In the genomic region with DNA sequence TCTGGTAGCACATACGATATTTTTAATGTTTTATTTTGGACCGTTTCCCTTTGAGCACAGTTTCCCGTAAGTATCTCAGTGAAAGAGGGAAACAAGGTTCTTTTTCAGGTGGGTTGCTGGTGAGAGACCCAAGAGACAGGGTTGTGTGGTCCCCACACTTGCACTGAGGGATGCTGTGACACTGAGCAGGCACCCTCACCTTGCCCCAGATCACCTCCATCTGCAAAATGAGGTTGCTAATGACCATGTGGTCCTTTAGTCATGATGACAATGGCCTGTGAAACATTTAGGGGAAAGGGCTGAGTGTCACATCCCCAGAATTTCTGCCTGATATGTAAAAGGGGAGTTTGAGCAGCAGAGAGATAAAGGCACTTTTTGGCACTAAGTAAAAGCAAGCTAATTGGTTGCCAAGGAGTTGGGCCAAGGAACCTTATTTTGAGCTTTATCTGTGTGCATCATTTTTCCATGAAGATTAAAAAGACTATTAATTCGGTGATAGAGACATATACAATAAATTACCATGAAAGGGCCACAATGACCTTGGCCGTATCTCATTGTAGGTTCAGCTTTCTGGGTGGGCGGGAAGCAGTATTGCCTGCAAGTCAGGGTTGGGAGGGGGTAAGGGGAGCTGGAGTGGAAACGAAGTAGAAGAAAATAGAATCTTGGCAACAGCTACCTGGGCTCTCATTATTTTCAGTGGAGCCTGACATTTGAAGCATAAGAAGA, we compare ENCODE assay signal across 12 cellular contexts. TPM values are rescaled to one million over a fixed set of nuclear protein-coding genes. Genes with fewer than 3 reads are reported as not detected.
DNase-seq lines count a peak whose midpoint lies in the region; ATAC-seq and TF ChIP-seq lines count a peak whose summit lies in the region.
"Had no signal": no experiment of that assay in that cellular context is flagged by ENCODE, and none has a peak within 500 bp of the region (broad histone marks: within the 10 kb centered on the region; RNA-seq: fewer than 3 reads in every experiment).

No MANE protein-coding gene starts in this region.

- POLR2A ChIA-PET in WTC11 (lab: Charles Lee), result interaction anchor here (1.6 to 2.1 kb wide), 2 partner anchors 16 to 113 kb away, joined by 6 to 10 read pairs; no protein-coding TSS in a partner anchor

- no peak for TF ChIP-seq POLR2A in esophagus muscularis mucosa (IDR thresholded peaks at IDR 0.05; ENCODE audit: low read depth)

- peak overlapping the region; percentile 66 for H3K27ac Mint-ChIP-seq in activated CD8-positive, alpha-beta memory T cell treated with anti-CD3 and anti-CD28 coated beads, Interleukin-2, amount 10 ng/mL, durations not matched to agents 7 days and 5 days
- H3K27ac Mint-ChIP-seq in WTC11, result peak overlapping the region; percentile 85

- H3K27me3 Mint-ChIP-seq in activated CD8-positive, alpha-beta memory T cell treated with anti-CD3 and anti-CD28 coated beads, Interleukin-2, amount 10 ng/mL, durations not matched to agents 7 days and 5 days, result no peaks in the 10 kb centered on the region
- peaks cover 3% of the 10 kb centered on the region; the same call in 1 of the 2 replicates for H3K27me3 Mint-ChIP-seq in WTC11 (ENCODE audit: low read depth)

- peaks cover 0 to 56% (median 46%) of the 10 kb centered on the region in 4 donors for H3K36me3 ChIP-seq in esophagus muscularis mucosa

- no peaks in the 10 kb centered on the region for H3K9me3 ChIP-seq in esophagus muscularis mucosa
- H3K9me3 ChIP-seq: mucosa of descending colon, spleen had no signal

- peak overlapping the region; percentile 88 for H3K4me3 Mint-ChIP-seq in activated CD8-positive, alpha-beta memory T cell treated with anti-CD3 and anti-CD28 coated beads, Interleukin-2, amount 10 ng/mL, durations not matched to agents 7 days and 5 days
- peak overlapping the region; percentile 42 for H3K4me3 Mint-ChIP-seq in WTC11

- no peak for TF ChIP-seq EP300 in esophagus muscularis mucosa (IDR thresholded peaks at IDR 0.05)

- no peak for DNase-seq in activated CD8-positive, alpha-beta memory T cell treated with anti-CD3 and anti-CD28 coated beads, Interleukin-2, amount 10 ng/mL, durations not matched to agents 7 days and 5 days
- DNase-seq in activated CD8-positive, alpha-beta memory T cell treated with anti-CD3 and anti-CD28 coated beads, Interleukin-2, amount 50 U/mL, for 4 hours, result no peak
- DNase-seq in WTC11 (ENCODE audit: low spot score) (no peak), esophagus muscularis mucosa (ENCODE audit: extremely low spot score) (peak; percentile 57), skeletal muscle cell (ENCODE audit: low read depth) (no peak), HPDE6-E6E7 (ENCODE audit: extremely low spot score) (no peak), dermis blood vessel endothelial cell (no peak), HuH-7.5 (ENCODE audit: low spot score) (no peak)
- DNase-seq: NCI-H1694, T1000 had no signal

- peak overlapping the region; percentile 26 to 98 (median 66) for H3K27ac ChIP-seq in esophagus muscularis mucosa (replicated peaks in 1 of 4)

- peaks cover 90% of the 10 kb centered on the region for H3K36me3 Mint-ChIP-seq in activated CD8-positive, alpha-beta memory T cell treated with anti-CD3 and anti-CD28 coated beads, Interleukin-2, amount 10 ng/mL, durations not matched to agents 7 days and 5 days
- H3K36me3 Mint-ChIP-seq in WTC11, result peaks cover 77% of the 10 kb centered on the region

- peaks cover 64 to 78% (median 77%) of the 10 kb centered on the region in 4 donors for H3K4me1 ChIP-seq in esophagus muscularis mucosa

- no peak for TF ChIP-seq CTCF in WTC11 (IDR thresholded peaks at IDR 0.05)
- no peak for TF ChIP-seq CTCF in esophagus muscularis mucosa (IDR thresholded peaks at IDR 0.05)

- intact Hi-C loops in esophagus muscularis mucosa (cut with DNase I), result loop anchor here (1.0 to 5.0 kb wide), 5 partner anchors 171 to 406 kb away; a partner anchor contains a TSS

- CTCF ChIA-PET in activated CD8-positive, alpha-beta memory T cell treated with anti-CD3 and anti-CD28 coated beads, Interleukin-2, amount 10 ng/mL, durations not matched to agents 7 days and 5 days (lab: Charles Lee), result interaction anchor here (0.9 to 7.2 kb wide), 28 partner anchors 9 to 392 kb away, joined by 3 to 97 read pairs (median 14); no protein-coding TSS in a partner anchor
- CTCF ChIA-PET in WTC11 (lab: Charles Lee), result interaction anchor here (0.9 to 3.1 kb wide), 16 partner anchors 10 to 395 kb away, joined by 4 to 47 read pairs (median 15); no protein-coding TSS in a partner anchor

- peaks cover 0 to 4% (median 0%) of the 10 kb centered on the region in 4 donors for H3K27me3 ChIP-seq in esophagus muscularis mucosa

- H3K4me3 ChIP-seq in esophagus muscularis mucosa (no peak overlapping the region), skeletal muscle cell (ENCODE audit: low read depth, low read length) (peak overlapping the region; percentile 12)
- H3K4me3 ChIP-seq: mucosa of descending colon had no signal

- H3K9me3 Mint-ChIP-seq in activated CD8-positive, alpha-beta memory T cell treated with anti-CD3 and anti-CD28 coated beads, Interleukin-2, amount 10 ng/mL, durations not matched to agents 7 days and 5 days (ENCODE audit: low read depth), result no peaks in the 10 kb centered on the region
- no peaks in the 10 kb centered on the region for H3K9me3 Mint-ChIP-seq in WTC11

- peaks cover 68% of the 10 kb centered on the region for H3K4me1 Mint-ChIP-seq in activated CD8-positive, alpha-beta memory T cell treated with anti-CD3 and anti-CD28 coated beads, Interleukin-2, amount 10 ng/mL, durations not matched to agents 7 days and 5 days
- peaks cover 65% of the 10 kb centered on the region for H3K4me1 Mint-ChIP-seq in WTC11

- WGBS in esophagus muscularis mucosa, result 50% methylated on average over 7 of the region's 7 CpGs

- no peak for ATAC-seq in activated CD8-positive, alpha-beta memory T cell treated with anti-CD3 and anti-CD28 coated beads, Interleukin-2, amount 10 ng/mL, durations not matched to agents 7 days and 5 days
- ATAC-seq in WTC11, result no peak

TF ChIP-seq in WTC11, 78 proteins besides CTCF, POLR2A, EP300 and RAD21 (continues in another document):
- no peak for TF ChIP-seq GRHL2 (CRISPR knock-in tag; IDR thresholded peaks at IDR 0.05; ENCODE audit: insufficient replicate concordance, severe bottlenecking)
- TF ChIP-seq SOX15 (CRISPR knock-in tag; IDR thresholded peaks at IDR 0.05), result no peak
- no peak for TF ChIP-seq ZNF671 (CRISPR knock-in tag; IDR thresholded peaks at IDR 0.05)
- TF ChIP-seq, protein P1, sequence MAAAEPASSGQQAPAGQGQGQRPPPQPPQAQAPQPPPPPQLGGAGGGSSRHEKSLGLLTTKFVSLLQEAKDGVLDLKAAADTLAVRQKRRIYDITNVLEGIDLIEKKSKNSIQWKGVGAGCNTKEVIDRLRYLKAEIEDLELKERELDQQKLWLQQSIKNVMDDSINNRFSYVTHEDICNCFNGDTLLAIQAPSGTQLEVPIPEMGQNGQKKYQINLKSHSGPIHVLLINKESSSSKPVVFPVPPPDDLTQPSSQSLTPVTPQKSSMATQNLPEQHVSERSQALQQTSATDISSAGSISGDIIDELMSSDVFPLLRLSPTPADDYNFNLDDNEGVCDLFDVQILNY (CRISPR knock-in tag; IDR thresholded peaks at IDR 0.05), result no peak
- TF ChIP-seq, protein P2, sequence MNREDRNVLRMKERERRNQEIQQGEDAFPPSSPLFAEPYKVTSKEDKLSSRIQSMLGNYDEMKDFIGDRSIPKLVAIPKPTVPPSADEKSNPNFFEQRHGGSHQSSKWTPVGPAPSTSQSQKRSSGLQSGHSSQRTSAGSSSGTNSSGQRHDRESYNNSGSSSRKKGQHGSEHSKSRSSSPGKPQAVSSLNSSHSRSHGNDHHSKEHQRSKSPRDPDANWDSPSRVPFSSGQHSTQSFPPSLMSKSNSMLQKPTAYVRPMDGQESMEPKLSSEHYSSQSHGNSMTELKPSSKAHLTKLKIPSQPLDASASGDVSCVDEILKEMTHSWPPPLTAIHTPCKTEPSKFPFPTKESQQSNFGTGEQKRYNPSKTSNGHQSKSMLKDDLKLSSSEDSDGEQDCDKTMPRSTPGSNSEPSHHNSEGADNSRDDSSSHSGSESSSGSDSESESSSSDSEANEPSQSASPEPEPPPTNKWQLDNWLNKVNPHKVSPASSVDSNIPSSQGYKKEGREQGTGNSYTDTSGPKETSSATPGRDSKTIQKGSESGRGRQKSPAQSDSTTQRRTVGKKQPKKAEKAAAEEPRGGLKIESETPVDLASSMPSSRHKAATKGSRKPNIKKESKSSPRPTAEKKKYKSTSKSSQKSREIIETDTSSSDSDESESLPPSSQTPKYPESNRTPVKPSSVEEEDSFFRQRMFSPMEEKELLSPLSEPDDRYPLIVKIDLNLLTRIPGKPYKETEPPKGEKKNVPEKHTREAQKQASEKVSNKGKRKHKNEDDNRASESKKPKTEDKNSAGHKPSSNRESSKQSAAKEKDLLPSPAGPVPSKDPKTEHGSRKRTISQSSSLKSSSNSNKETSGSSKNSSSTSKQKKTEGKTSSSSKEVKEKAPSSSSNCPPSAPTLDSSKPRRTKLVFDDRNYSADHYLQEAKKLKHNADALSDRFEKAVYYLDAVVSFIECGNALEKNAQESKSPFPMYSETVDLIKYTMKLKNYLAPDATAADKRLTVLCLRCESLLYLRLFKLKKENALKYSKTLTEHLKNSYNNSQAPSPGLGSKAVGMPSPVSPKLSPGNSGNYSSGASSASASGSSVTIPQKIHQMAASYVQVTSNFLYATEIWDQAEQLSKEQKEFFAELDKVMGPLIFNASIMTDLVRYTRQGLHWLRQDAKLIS (CRISPR knock-in tag; IDR thresholded peaks at IDR 0.05; ENCODE audit: borderline replicate concordance), result no peak

RNA-seq across cellular contexts. Expression of a gene that starts 4.5 kb away (rescaled TPM):
- 100 to 1,000 TPM; 492 to 862 TPM for total RNA-seq in activated CD8-positive, alpha-beta memory T cell treated with anti-CD3 and anti-CD28 coated beads, Interleukin-2, amount 10 ng/mL, durations not matched to agents 7 days and 5 days
- total RNA-seq in WTC11 (2021) (194 to 266 TPM (median 261 TPM) in 3 replicates), esophagus muscularis mucosa (100 to 1,000 TPM; 101 to 122 (median 111) TPM), dermis blood vessel endothelial cell (111 and 140 TPM in 2 replicates)

RNA-seq across cellular contexts. Expression of a gene that starts 43.0 kb away (rescaled TPM):
- total RNA-seq in activated CD8-positive, alpha-beta memory T cell treated with anti-CD3 and anti-CD28 coated beads, Interleukin-2, amount 10 ng/mL, durations not matched to agents 7 days and 5 days, result 10 to 100 TPM in 1 of 2 experiments, 1 to 10 TPM in 1; 7.6 to 18.1 TPM
- 14.4 to 26.7 TPM (median 18.0 TPM) in 3 replicates for total RNA-seq in WTC11 (2021)
- total RNA-seq in esophagus muscularis mucosa, result 1 to 10 TPM; 6.6 to 7.6 (median 7.4) TPM
- total RNA-seq in dermis blood vessel endothelial cell, result 11.2 and 19.7 TPM in 2 replicates
